ENCODE assay signal across 1 cellular context in genomic region chr11:1209371-1210057, GRCh38.
TF ChIP-seq lines count a peak whose summit lies in the region.

No MANE protein-coding gene starts in this region.

TF ChIP-seq in WTC11, 78 proteins besides CTCF, POLR2A, EP300 and RAD21 (continued from another document):
- TF ChIP-seq, protein P1, sequence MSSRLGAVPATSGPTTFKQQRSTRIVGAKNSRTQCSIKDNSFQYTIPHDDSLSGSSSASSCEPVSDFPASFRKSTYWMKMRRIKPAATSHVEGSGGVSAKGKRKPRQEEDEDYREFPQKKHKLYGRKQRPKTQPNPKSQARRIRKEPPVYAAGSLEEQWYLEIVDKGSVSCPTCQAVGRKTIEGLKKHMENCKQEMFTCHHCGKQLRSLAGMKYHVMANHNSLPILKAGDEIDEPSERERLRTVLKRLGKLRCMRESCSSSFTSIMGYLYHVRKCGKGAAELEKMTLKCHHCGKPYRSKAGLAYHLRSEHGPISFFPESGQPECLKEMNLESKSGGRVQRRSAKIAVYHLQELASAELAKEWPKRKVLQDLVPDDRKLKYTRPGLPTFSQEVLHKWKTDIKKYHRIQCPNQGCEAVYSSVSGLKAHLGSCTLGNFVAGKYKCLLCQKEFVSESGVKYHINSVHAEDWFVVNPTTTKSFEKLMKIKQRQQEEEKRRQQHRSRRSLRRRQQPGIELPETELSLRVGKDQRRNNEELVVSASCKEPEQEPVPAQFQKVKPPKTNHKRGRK (CRISPR knock-in tag; IDR thresholded peaks at IDR 0.05; ENCODE audit: borderline replicate concordance): no peak
- TF ChIP-seq EMX1 (CRISPR knock-in tag; IDR thresholded peaks at IDR 0.05) (no peak), ZSCAN18 (CRISPR knock-in tag; IDR thresholded peaks at IDR 0.05) (no peak), TEAD4 (CRISPR knock-in tag; IDR thresholded peaks at IDR 0.05) (no peak), ZNF425 (CRISPR knock-in tag; conservative IDR thresholded peaks at IDR 0.05) (no peak)
